ENCODE assay signal across 1 cellular context in the genomic region with DNA sequence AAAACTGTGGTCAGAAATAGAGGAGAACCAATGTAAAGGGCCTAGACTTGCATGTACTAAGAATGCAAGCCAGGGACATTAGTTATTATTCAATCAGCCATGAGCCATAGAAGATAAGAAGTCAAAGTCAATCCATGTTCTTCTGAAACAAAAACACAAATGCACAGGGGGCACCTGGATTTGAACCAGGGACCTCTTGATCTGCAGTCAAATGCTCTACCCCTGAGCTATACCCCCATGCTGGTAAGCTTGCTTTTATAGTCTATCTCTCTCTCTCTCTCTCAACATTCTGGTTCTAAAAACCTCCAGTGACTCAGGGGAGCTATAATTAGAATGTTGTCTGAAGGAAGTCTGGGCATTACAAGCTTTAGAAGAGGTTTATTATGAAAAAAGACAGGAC.
TF ChIP-seq lines count a peak whose summit lies in the region.

No MANE protein-coding gene starts in this region.

TF ChIP-seq in WTC11, 78 proteins besides CTCF, POLR2A, EP300 and RAD21 (continued from another document):
- TF ChIP-seq, protein P1, sequence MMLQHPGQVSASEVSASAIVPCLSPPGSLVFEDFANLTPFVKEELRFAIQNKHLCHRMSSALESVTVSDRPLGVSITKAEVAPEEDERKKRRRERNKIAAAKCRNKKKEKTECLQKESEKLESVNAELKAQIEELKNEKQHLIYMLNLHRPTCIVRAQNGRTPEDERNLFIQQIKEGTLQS (CRISPR knock-in tag; conservative IDR thresholded peaks at IDR 0.05) = no peak
- TF ChIP-seq STAT6 (CRISPR knock-in tag; conservative IDR thresholded peaks at IDR 0.05; ENCODE audit: low read depth) (no peak), E2F1 (CRISPR knock-in tag; IDR thresholded peaks at IDR 0.05) (no peak), FOXP1 (CRISPR knock-in tag; IDR thresholded peaks at IDR 0.05; ENCODE audit: borderline replicate concordance) (no peak), CDX4 (CRISPR knock-in tag; IDR thresholded peaks at IDR 0.05; ENCODE audit: borderline replicate concordance) (no peak), ELF4 (CRISPR knock-in tag; IDR thresholded peaks at IDR 0.05; ENCODE audit: low read depth) (no peak), EMX1 (CRISPR knock-in tag; IDR thresholded peaks at IDR 0.05) (no peak), FOXK1 (CRISPR knock-in tag; IDR thresholded peaks at IDR 0.05) (no peak)
- TF ChIP-seq, protein P2, sequence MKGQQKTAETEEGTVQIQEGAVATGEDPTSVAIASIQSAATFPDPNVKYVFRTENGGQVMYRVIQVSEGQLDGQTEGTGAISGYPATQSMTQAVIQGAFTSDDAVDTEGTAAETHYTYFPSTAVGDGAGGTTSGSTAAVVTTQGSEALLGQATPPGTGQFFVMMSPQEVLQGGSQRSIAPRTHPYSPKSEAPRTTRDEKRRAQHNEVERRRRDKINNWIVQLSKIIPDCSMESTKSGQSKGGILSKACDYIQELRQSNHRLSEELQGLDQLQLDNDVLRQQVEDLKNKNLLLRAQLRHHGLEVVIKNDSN (CRISPR knock-in tag; IDR thresholded peaks at IDR 0.05) = no peak
- TF ChIP-seq, protein P3, sequence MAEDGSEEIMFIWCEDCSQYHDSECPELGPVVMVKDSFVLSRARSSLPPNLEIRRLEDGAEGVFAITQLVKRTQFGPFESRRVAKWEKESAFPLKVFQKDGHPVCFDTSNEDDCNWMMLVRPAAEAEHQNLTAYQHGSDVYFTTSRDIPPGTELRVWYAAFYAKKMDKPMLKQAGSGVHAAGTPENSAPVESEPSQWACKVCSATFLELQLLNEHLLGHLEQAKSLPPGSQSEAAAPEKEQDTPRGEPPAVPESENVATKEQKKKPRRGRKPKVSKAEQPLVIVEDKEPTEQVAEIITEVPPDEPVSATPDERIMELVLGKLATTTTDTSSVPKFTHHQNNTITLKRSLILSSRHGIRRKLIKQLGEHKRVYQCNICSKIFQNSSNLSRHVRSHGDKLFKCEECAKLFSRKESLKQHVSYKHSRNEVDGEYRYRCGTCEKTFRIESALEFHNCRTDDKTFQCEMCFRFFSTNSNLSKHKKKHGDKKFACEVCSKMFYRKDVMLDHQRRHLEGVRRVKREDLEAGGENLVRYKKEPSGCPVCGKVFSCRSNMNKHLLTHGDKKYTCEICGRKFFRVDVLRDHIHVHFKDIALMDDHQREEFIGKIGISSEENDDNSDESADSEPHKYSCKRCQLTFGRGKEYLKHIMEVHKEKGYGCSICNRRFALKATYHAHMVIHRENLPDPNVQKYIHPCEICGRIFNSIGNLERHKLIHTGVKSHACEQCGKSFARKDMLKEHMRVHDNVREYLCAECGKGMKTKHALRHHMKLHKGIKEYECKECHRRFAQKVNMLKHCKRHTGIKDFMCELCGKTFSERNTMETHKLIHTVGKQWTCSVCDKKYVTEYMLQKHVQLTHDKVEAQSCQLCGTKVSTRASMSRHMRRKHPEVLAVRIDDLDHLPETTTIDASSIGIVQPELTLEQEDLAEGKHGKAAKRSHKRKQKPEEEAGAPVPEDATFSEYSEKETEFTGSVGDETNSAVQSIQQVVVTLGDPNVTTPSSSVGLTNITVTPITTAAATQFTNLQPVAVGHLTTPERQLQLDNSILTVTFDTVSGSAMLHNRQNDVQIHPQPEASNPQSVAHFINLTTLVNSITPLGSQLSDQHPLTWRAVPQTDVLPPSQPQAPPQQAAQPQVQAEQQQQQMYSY (CRISPR knock-in tag; IDR thresholded peaks at IDR 0.05) = no peak
- TF ChIP-seq, protein P4, sequence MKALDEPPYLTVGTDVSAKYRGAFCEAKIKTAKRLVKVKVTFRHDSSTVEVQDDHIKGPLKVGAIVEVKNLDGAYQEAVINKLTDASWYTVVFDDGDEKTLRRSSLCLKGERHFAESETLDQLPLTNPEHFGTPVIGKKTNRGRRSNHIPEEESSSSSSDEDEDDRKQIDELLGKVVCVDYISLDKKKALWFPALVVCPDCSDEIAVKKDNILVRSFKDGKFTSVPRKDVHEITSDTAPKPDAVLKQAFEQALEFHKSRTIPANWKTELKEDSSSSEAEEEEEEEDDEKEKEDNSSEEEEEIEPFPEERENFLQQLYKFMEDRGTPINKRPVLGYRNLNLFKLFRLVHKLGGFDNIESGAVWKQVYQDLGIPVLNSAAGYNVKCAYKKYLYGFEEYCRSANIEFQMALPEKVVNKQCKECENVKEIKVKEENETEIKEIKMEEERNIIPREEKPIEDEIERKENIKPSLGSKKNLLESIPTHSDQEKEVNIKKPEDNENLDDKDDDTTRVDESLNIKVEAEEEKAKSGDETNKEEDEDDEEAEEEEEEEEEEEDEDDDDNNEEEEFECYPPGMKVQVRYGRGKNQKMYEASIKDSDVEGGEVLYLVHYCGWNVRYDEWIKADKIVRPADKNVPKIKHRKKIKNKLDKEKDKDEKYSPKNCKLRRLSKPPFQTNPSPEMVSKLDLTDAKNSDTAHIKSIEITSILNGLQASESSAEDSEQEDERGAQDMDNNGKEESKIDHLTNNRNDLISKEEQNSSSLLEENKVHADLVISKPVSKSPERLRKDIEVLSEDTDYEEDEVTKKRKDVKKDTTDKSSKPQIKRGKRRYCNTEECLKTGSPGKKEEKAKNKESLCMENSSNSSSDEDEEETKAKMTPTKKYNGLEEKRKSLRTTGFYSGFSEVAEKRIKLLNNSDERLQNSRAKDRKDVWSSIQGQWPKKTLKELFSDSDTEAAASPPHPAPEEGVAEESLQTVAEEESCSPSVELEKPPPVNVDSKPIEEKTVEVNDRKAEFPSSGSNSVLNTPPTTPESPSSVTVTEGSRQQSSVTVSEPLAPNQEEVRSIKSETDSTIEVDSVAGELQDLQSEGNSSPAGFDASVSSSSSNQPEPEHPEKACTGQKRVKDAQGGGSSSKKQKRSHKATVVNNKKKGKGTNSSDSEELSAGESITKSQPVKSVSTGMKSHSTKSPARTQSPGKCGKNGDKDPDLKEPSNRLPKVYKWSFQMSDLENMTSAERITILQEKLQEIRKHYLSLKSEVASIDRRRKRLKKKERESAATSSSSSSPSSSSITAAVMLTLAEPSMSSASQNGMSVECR (CRISPR knock-in tag; IDR thresholded peaks at IDR 0.05; ENCODE audit: borderline replicate concordance) = no peak
